ENCODE assay signal across 8 cellular contexts in the genomic region with DNA sequence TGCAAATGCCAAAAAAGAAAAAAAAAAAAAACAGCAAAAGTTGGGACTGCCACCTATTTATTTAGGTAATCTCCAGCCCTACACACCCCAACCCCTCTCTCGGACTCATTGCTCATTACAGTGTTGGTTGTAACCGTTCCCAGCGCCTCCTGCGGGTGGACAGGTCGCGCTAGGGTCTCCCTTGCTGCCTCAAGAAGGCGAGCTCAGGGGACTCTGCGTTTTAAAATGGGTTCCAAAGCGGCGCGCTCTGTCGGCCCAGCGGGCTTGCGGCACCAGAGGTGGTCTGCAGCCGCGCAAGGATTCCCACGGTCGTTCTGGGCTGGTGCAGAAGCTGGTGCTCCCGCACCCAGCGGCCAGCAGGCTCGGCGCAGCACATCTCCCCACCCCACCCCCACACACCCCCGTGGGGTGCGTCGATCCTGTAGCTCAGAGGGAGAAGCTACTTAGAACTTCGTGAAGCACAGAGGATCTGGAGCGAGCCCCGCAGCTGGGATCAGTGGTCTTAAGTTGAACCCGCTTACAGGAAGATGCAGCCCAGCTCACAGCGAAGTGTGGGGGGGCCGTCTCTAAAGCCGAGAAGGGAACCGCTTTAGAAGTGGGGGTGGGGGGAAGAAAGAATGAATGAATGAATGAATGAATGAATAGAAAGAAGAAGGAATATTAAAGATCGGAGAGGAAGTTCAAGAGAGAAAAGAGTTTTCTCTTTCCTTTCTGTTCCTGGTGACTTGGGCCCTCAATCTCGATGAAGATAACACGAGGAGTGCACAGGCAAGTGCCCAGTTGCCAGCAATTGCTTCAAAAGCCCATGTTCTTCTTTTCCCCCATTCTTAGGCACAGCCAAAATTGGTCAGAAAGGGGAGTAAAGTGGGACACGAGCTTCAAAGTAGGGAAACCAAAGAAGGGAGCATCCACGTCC. TPM values are rescaled to one million over a fixed set of nuclear protein-coding genes. Genes with fewer than 3 reads are reported as not detected.
DNase-seq lines count a peak whose midpoint lies in the region; ATAC-seq and TF ChIP-seq lines count a peak whose summit lies in the region.

No MANE protein-coding gene starts in this region.

- H3K4me2 ChIP-seq in MM.1S (ENCODE audit: low read depth, low read length) (peak overlapping the region; percentile 99), parathyroid adenoma (ENCODE audit: low read length) (peak overlapping the region; percentile 2)

- TF ChIP-seq CTCF in MM.1S (IDR thresholded peaks at IDR 0.05; ENCODE audit: low read length), result peak; percentile 27; the same call in 1 of the 2 replicates
- TF ChIP-seq CTCF in dorsolateral prefrontal cortex (IDR thresholded peaks at IDR 0.05 in 54 of 56, conservative IDR thresholded peaks at IDR 0.05 in 2 of 56; ENCODE audit: low read depth in 1 of 56, partially characterized antibody in 56 of 56), result no peak
- TF ChIP-seq CTCF in parathyroid adenoma (IDR thresholded peaks at IDR 0.05), result no peak
- no peak for TF ChIP-seq CTCF in left lung (IDR thresholded peaks at IDR 0.05)

- H2AFZ ChIP-seq in MM.1S (ENCODE audit: low read length) (peak overlapping the region; percentile 90), parathyroid adenoma (no peak overlapping the region)

- H4K20me1 ChIP-seq in MM.1S (ENCODE audit: insufficient read depth, low read length), result no peaks in the 10 kb centered on the region

- peak overlapping the region; percentile 90; the same call in 1 of the 2 replicates for H3K27ac ChIP-seq in MM.1S (ENCODE audit: low read length)
- no peak overlapping the region for H3K27ac ChIP-seq in dorsolateral prefrontal cortex
- H3K27ac ChIP-seq in parathyroid adenoma, result no peak overlapping the region
- H3K27ac ChIP-seq in left lung, result no peak overlapping the region

- 0 out of 2 replicates have a peak, but pooled peaks cover 3% of the 10 kb centered on the region for H3K79me2 ChIP-seq in MM.1S (ENCODE audit: low read length)
- no peaks in the 10 kb centered on the region for H3K79me2 ChIP-seq in parathyroid adenoma

- peaks cover 23% of the 10 kb centered on the region for H3F3A ChIP-seq in MM.1S (ENCODE audit: insufficient read depth, low read length)

- H3K27me3 ChIP-seq in MM.1S (replicated peaks; ENCODE audit: insufficient read depth, low read length), result no peaks in the 10 kb centered on the region
- peaks cover 33 to 100% (median 96%) of the 10 kb centered on the region in 45 donors for H3K27me3 ChIP-seq in dorsolateral prefrontal cortex
- peaks cover 40% of the 10 kb centered on the region for H3K27me3 ChIP-seq in parathyroid adenoma (ENCODE audit: control insufficient read depth, insufficient read depth, low read length)
- peaks cover 95 to 100% of the 10 kb centered on the region in 2 donors for H3K27me3 ChIP-seq in left lung

- peak overlapping the region; percentile 77 for H3K4me3 ChIP-seq in MM.1S (ENCODE audit: low read length)
- H3K4me3 ChIP-seq in dorsolateral prefrontal cortex, result peak overlapping the region in 44 of 59 donors; percentile 7 to 80 (median 54)
- H3K4me3 ChIP-seq in parathyroid adenoma (ENCODE audit: low read depth, low read length), result no peak overlapping the region
- no peak overlapping the region for H3K4me3 ChIP-seq in left lung

- peaks cover 5% of the 10 kb centered on the region; the same call in 1 of the 2 replicates for H3K4me1 ChIP-seq in MM.1S (ENCODE audit: low read length)
- H3K4me1 ChIP-seq in parathyroid adenoma, result no peaks in the 10 kb centered on the region
- H3K4me1 ChIP-seq in left lung, result peaks cover 18 to 40% of the 10 kb centered on the region in 2 donors

- intact Hi-C loops in dorsolateral prefrontal cortex (cut with DNase I) (no loop called here), left lung (cut with DNase I) (no loop called here)

- H3K9ac ChIP-seq in MM.1S (ENCODE audit: low read length) (peak overlapping the region; percentile 81; the same call in 1 of the 2 replicates), parathyroid adenoma (no peak overlapping the region)

- no peaks in the 10 kb centered on the region for H3K36me3 ChIP-seq in MM.1S (replicated peaks; ENCODE audit: insufficient read depth, low read length)
- no peaks in the 10 kb centered on the region for H3K36me3 ChIP-seq in parathyroid adenoma (ENCODE audit: control insufficient read depth, insufficient read depth, low read length)
- H3K36me3 ChIP-seq in left lung, result no peaks in the 10 kb centered on the region

- no peaks in the 10 kb centered on the region for H3K9me3 ChIP-seq in MM.1S (replicated peaks; ENCODE audit: insufficient read depth, low read length)
- H3K9me3 ChIP-seq in parathyroid adenoma (ENCODE audit: control insufficient read depth, low read length), result peaks cover 2% of the 10 kb centered on the region
- no peaks in the 10 kb centered on the region for H3K9me3 ChIP-seq in left lung

- DNase-seq in DMS 273 (lab: John Stamatoyannopoulos, UW; ENCODE audit: unreplicated experiment) (peak; percentile 55), DMS 273 treated with DMSO at 0.1 percent for 48 hours (lab: John Stamatoyannopoulos, UW) (no peak), MM.1S (no peak), dorsolateral prefrontal cortex (no peak), OCI-M2 (lab: John Stamatoyannopoulos, UW; ENCODE audit: unreplicated experiment) (no peak), left lung (no peak), NOMO-1 treated with DMSO at 0.1 percent for 48 hours (lab: John Stamatoyannopoulos, UW; ENCODE audit: unreplicated experiment) (no peak)

- no peak for ATAC-seq in left lung

- H3K9me2 ChIP-seq in MM.1S (replicated peaks; ENCODE audit: insufficient read depth, low read length), result no peaks in the 10 kb centered on the region

RNA-seq across cellular contexts. Expression of gene TFAP2A, which starts 0.8 kb away (rescaled TPM):
- 1 to 10 TPM in 10 of 120 experiments, under 1 TPM in 76, not detected in 34; 0.12 to 2.4 (median 0.52) TPM for total RNA-seq in dorsolateral prefrontal cortex
- under 1 TPM; 0.73 to 0.97 TPM for total RNA-seq in left lung

Comparison
In these comparisons a context has a peak if more than half of its experiments do, and no peak if none do; other contexts are left out.
1. H3K4me3 ChIP-seq: peak in MM.1S (single experiment) and dorsolateral prefrontal cortex (44 of 59); none in parathyroid adenoma (single experiment) and left lung (0 of 2).